ENCODE assay signal across 19 cellular contexts in genomic region chr1:10785855-10786638, GRCh38.
"Had no signal": no experiment of that assay in that cellular context is flagged by ENCODE, and none has a peak within 500 bp of the region (broad histone marks: within the 10 kb centered on the region; RNA-seq: fewer than 3 reads in every experiment).

No MANE protein-coding gene starts in this region.

- FAIRE-seq: endothelial cell of umbilical vein, islet of Langerhans had no signal

- H3K4me3 ChIP-seq: coronary artery, lung, mucosa of descending colon had no signal

- H3K9ac ChIP-seq: parathyroid adenoma had no signal

- H3K36me3 ChIP-seq: WERI-Rb-1 had no signal

- DNase-seq: activated CD4-positive, alpha-beta memory T cell treated with anti-CD3 and anti-CD28 coated beads, Interleukin-2, amount 10 ng/mL, durations not matched to agents 7 days and 5 days; activated CD4-positive, alpha-beta T cell treated with anti-CD3 and anti-CD28 coated beads for 36 hours; activated naive CD4-positive, alpha-beta T cell; activated T-cell treated with anti-CD3 and anti-CD28 coated beads, Interleukin-2, amount 50 U/mL, for 72 hours; caudate nucleus; effector CD4-positive, alpha-beta T cell; foreskin keratinocyte; head of caudate nucleus; mucosa of descending colon; substantia nigra; T1000; trophoblast cell; WERI-Rb-1 had no signal

- H3K79me2 ChIP-seq: parathyroid adenoma had no signal

- H3K4me3 Mint-ChIP-seq: activated CD4-positive, alpha-beta memory T cell treated with anti-CD3 and anti-CD28 coated beads, Interleukin-2, amount 10 ng/mL, durations not matched to agents 7 days and 5 days; activated CD4-positive, alpha-beta T cell treated with anti-CD3 and anti-CD28 coated beads for 36 hours; activated T-cell treated with anti-CD3 and anti-CD28 coated beads, Interleukin-2, amount 50 U/mL, for 72 hours; stimulated activated memory B cell treated with anti-CD40 and anti-IgM and Interleukin-4, amounts not matched to agents 10 μg/mL and 1 μg/mL and 100 μg/mL, for 72 hours had no signal

- ATAC-seq: activated CD4-positive, alpha-beta T cell treated with anti-CD3 and anti-CD28 coated beads for 36 hours; activated T-cell treated with anti-CD3 and anti-CD28 coated beads, Interleukin-2, amount 50 U/mL, for 72 hours; foreskin keratinocyte; mucosa of descending colon; stimulated activated memory B cell treated with anti-CD40 and anti-IgM and Interleukin-4, amounts not matched to agents 10 μg/mL and 1 μg/mL and 100 μg/mL, for 72 hours had no signal

- H2AFZ ChIP-seq: parathyroid adenoma had no signal

- H3K27ac Mint-ChIP-seq: activated CD4-positive, alpha-beta memory T cell treated with anti-CD3 and anti-CD28 coated beads, Interleukin-2, amount 10 ng/mL, durations not matched to agents 7 days and 5 days; activated CD4-positive, alpha-beta T cell treated with anti-CD3 and anti-CD28 coated beads for 36 hours; activated T-cell treated with anti-CD3 and anti-CD28 coated beads, Interleukin-2, amount 50 U/mL, for 72 hours; stimulated activated memory B cell treated with anti-CD40 and anti-IgM and Interleukin-4, amounts not matched to agents 10 μg/mL and 1 μg/mL and 100 μg/mL, for 72 hours had no signal

- H3K9me3 Mint-ChIP-seq: activated CD4-positive, alpha-beta memory T cell treated with anti-CD3 and anti-CD28 coated beads, Interleukin-2, amount 10 ng/mL, durations not matched to agents 7 days and 5 days; activated T-cell treated with anti-CD3 and anti-CD28 coated beads, Interleukin-2, amount 50 U/mL, for 72 hours; stimulated activated memory B cell treated with anti-CD40 and anti-IgM and Interleukin-4, amounts not matched to agents 10 μg/mL and 1 μg/mL and 100 μg/mL, for 72 hours had no signal

- H3K4me1 Mint-ChIP-seq: activated CD4-positive, alpha-beta memory T cell treated with anti-CD3 and anti-CD28 coated beads, Interleukin-2, amount 10 ng/mL, durations not matched to agents 7 days and 5 days; activated CD4-positive, alpha-beta T cell treated with anti-CD3 and anti-CD28 coated beads for 36 hours; stimulated activated memory B cell treated with anti-CD40 and anti-IgM and Interleukin-4, amounts not matched to agents 10 μg/mL and 1 μg/mL and 100 μg/mL, for 72 hours had no signal

- H3K27ac ChIP-seq: coronary artery, foreskin keratinocyte, parathyroid adenoma, WERI-Rb-1 had no signal

- H3K4me1 ChIP-seq: foreskin keratinocyte, parathyroid adenoma had no signal

- H3K9me3 ChIP-seq: mucosa of descending colon had no signal
